Comparison of ENCODE assay signal across 15 cellular contexts in genomic region chr16:23967018-23967417, GRCh38.
DNase-seq lines count a peak whose midpoint lies in the region; ATAC-seq and TF ChIP-seq lines count a peak whose summit lies in the region.
"Had no signal": no experiment of that assay in that cellular context is flagged by ENCODE, and none has a peak within 500 bp of the region (broad histone marks: within the 10 kb centered on the region; RNA-seq: fewer than 3 reads in every experiment).

No MANE protein-coding gene starts in this region.

- no peak for TF ChIP-seq EP300 in stomach (IDR thresholded peaks at IDR 0.05)

- H3K9me3 ChIP-seq in stomach = no peaks in the 10 kb centered on the region
- H3K9me3 ChIP-seq: esophagus muscularis mucosa had no signal

- no peaks in the 10 kb centered on the region for H3K9me3 Mint-ChIP-seq in activated T-cell treated with anti-CD3 and anti-CD28 coated beads, Interleukin-2, amount 50 U/mL, for 24 hours
- no peaks in the 10 kb centered on the region for H3K9me3 Mint-ChIP-seq in activated T-cell treated with anti-CD3 and anti-CD28 coated beads, Interleukin-2, amount 50 U/mL, for 4 hours

- H3K27ac ChIP-seq in angular gyrus (ENCODE audit: low read depth, low read length) = peak overlapping the region; percentile 43
- H3K27ac ChIP-seq in stomach = no peak overlapping the region
- H3K27ac ChIP-seq: esophagus muscularis mucosa had no signal

- no peak for TF ChIP-seq POLR2A in stomach (IDR thresholded peaks at IDR 0.05)

- no peak for DNase-seq in activated T-cell treated with anti-CD3 and anti-CD28 coated beads, Interleukin-2, amount 50 U/mL, for 24 hours
- DNase-seq in activated T-cell treated with anti-CD3 and anti-CD28 coated beads, Interleukin-2, amount 50 U/mL, for 4 hours = no peak
- DNase-seq in NCI-H2227 treated with DMSO at 0.1 percent for 48 hours (lab: John Stamatoyannopoulos, UW) (peak; percentile 49), NCI-H1105 treated with DMSO at 0.1 percent for 48 hours (lab: John Stamatoyannopoulos, UW) (no peak), stomach (no peak)
- DNase-seq in stimulated activated naive CD8-positive, alpha-beta T cell treated with anti-CD3 and anti-CD28 coated beads, Interleukin-15, Interleukin-2, amounts not matched to agents 100 U/mL and 50 U/mL, for 24 hours = peak; percentile 33
- DNase-seq: activated CD4-positive, alpha-beta T cell treated with anti-CD3 and anti-CD28 coated beads, Interleukin-2, amount 50 U/mL, for 48 hours; activated naive CD4-positive, alpha-beta T cell treated with Interleukin-2 at 50 U/mL for 16 hours; HCEC 1CT; NCI-H2081; occipital lobe; T-helper 2 cell had no signal

- peak overlapping the region; percentile 53 for H3K27ac Mint-ChIP-seq in activated T-cell treated with anti-CD3 and anti-CD28 coated beads, Interleukin-2, amount 50 U/mL, for 24 hours

- H3K36me3 Mint-ChIP-seq in activated T-cell treated with anti-CD3 and anti-CD28 coated beads, Interleukin-2, amount 50 U/mL, for 24 hours (ENCODE audit: low read depth) = peaks cover 54% of the 10 kb centered on the region
- H3K36me3 Mint-ChIP-seq in activated T-cell treated with anti-CD3 and anti-CD28 coated beads, Interleukin-2, amount 50 U/mL, for 4 hours (ENCODE audit: insufficient read depth) = peaks cover 32% of the 10 kb centered on the region

- no peak overlapping the region for H3K4me3 ChIP-seq in stomach
- H3K4me3 ChIP-seq: esophagus muscularis mucosa had no signal

- peaks cover 77% of the 10 kb centered on the region for H3K4me1 Mint-ChIP-seq in activated T-cell treated with anti-CD3 and anti-CD28 coated beads, Interleukin-2, amount 50 U/mL, for 24 hours (ENCODE audit: low read depth)
- peaks cover 54% of the 10 kb centered on the region for H3K4me1 Mint-ChIP-seq in activated T-cell treated with anti-CD3 and anti-CD28 coated beads, Interleukin-2, amount 50 U/mL, for 4 hours (ENCODE audit: low read depth)

- no peaks in the 10 kb centered on the region for H3K27me3 ChIP-seq in stomach
- H3K27me3 ChIP-seq: esophagus muscularis mucosa had no signal

- 19 to 30% (median 27%) methylated on average over 6 of the region's 6 CpGs for WGBS in stomach, 5 donors

- no peak for TF ChIP-seq CTCF in stomach (IDR thresholded peaks at IDR 0.05)

- no peak for ATAC-seq in activated T-cell treated with anti-CD3 and anti-CD28 coated beads, Interleukin-2, amount 50 U/mL, for 4 hours
- ATAC-seq in stimulated activated naive CD8-positive, alpha-beta T cell treated with anti-CD3 and anti-CD28 coated beads, Interleukin-15, Interleukin-2, amounts not matched to agents 100 U/mL and 50 U/mL, for 24 hours = no peak
- no peak for ATAC-seq in HG03045 (IDR thresholded peaks at IDR 0.05; ENCODE audit: unreplicated experiment)

- H3K36me3 ChIP-seq in stomach = no peaks in the 10 kb centered on the region
- H3K36me3 ChIP-seq: esophagus muscularis mucosa had no signal

- H3K27me3 Mint-ChIP-seq in activated T-cell treated with anti-CD3 and anti-CD28 coated beads, Interleukin-2, amount 50 U/mL, for 24 hours = no peaks in the 10 kb centered on the region
- no peaks in the 10 kb centered on the region for H3K27me3 Mint-ChIP-seq in activated T-cell treated with anti-CD3 and anti-CD28 coated beads, Interleukin-2, amount 50 U/mL, for 4 hours (ENCODE audit: low read depth)

- intact Hi-C loops in stomach (cut with DNase I; ENCODE audit: low total_unique reads) = no loop called here

- peaks cover 0 to 11% (median 3%) of the 10 kb centered on the region in 4 donors for H3K4me1 ChIP-seq in stomach
- H3K4me1 ChIP-seq: esophagus muscularis mucosa had no signal

- H3K4me3 Mint-ChIP-seq in activated T-cell treated with anti-CD3 and anti-CD28 coated beads, Interleukin-2, amount 50 U/mL, for 24 hours = no peak overlapping the region
- H3K4me3 Mint-ChIP-seq in activated T-cell treated with anti-CD3 and anti-CD28 coated beads, Interleukin-2, amount 50 U/mL, for 4 hours = no peak overlapping the region

Comparison
In these comparisons a context has a peak if more than half of its experiments do, and no peak if none do; other contexts are left out.
1. DNase-seq: peak in NCI-H2227 treated with DMSO at 0.1 percent for 48 hours (single experiment) and stimulated activated naive CD8-positive, alpha-beta T cell treated with anti-CD3 and anti-CD28 coated beads, Interleukin-15, Interleukin-2, amounts not matched to agents 100 U/mL and 50 U/mL, for 24 hours (single experiment); none in activated T-cell treated with anti-CD3 and anti-CD28 coated beads, Interleukin-2, amount 50 U/mL, for 24 hours (single experiment), activated T-cell treated with anti-CD3 and anti-CD28 coated beads, Interleukin-2, amount 50 U/mL, for 4 hours (single experiment), NCI-H1105 treated with DMSO at 0.1 percent for 48 hours (single experiment) and stomach (single experiment).